In the genomic region with DNA sequence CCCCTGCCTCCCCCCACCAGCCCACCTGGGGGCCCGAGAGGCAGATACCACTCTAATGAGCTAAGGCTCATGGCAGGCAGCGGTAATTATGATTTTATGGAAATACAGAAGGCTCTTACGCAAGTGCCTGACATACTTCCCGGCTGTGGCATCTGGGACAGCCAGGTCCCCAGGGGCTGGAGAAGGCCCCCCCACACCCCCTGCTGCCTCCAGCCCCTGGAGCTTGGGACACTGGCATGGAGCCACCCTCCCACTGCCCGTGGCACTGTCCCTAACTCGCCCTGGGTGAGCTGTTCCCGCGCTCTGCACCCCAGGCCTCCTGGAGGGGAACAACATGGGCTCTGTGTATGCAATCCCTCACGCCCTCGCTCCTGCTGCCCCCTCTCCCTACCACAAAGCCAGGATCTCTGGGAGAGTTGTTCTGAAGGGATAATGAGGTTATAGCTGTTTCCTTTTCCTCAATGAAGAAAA, we compare ENCODE assay signal across 16 cellular contexts. TPM values are rescaled to one million over a fixed set of nuclear protein-coding genes. Genes with fewer than 3 reads are reported as not detected.
A peak's percentile ranks its signal among the peaks of the same experiment; 100 is the strongest.
DNase-seq lines count a peak whose midpoint lies in the region; ATAC-seq and TF ChIP-seq lines count a peak whose summit lies in the region.
"Had no signal": no experiment of that assay in that cellular context is flagged by ENCODE, and none has a peak within 500 bp of the region (broad histone marks: within the 10 kb centered on the region; RNA-seq: fewer than 3 reads in every experiment).

No MANE protein-coding gene starts in this region.

- POLR2A ChIA-PET in OCI-LY7 (lab: Charles Lee) (interaction anchor here (0.6 to 3.2 kb wide), 3 partner anchors 24 to 71 kb away, joined by 3 to 18 read pairs (median 4); no protein-coding TSS in a partner anchor), T-cell (lab: Charles Lee) (no interaction called here)

- H3K4me2 ChIP-seq in GM23248 (ENCODE audit: unreplicated experiment) = no peak overlapping the region
- peak overlapping the region; percentile 54 for H3K4me2 ChIP-seq in OCI-LY7 (ENCODE audit: low read length)

- H3F3A ChIP-seq in GM23248 (ENCODE audit: insufficient read depth) = 0 out of 2 replicates have a peak, but pooled peaks cover 5% of the 10 kb centered on the region

- CTCF ChIA-PET in OCI-LY7 (lab: Charles Lee; ENCODE audit: unreplicated experiment) (interaction anchor here (1.6 to 3.9 kb wide), 2 partner anchors 22 to 24 kb away, joined by 6 to 23 read pairs; no protein-coding TSS in a partner anchor), T-cell (lab: Charles Lee) (interaction anchor here (0.7 to 1.7 kb wide), 8 partner anchors 13 to 1594 kb away, joined by 3 to 9 read pairs (median 6); a partner anchor contains a TSS)

- peak overlapping the region; percentile 49; the same call in 1 of the 2 replicates for H3K9ac ChIP-seq in GM23248

- no peak for DNase-seq in GM23248
- no peak for DNase-seq in OCI-LY7 (ENCODE audit: low spot score)
- DNase-seq in glutamatergic neuron = peak; percentile 24
- DNase-seq in stimulated activated effector memory CD8-positive, alpha-beta T cell treated with anti-CD3 and anti-CD28 coated beads, Interleukin-12 subunit alpha, Interleukin-12 subunit beta, amount 100 ng/mL, for 72 hours (ENCODE audit: low spot score in 2 of 2) = no peak
- DNase-seq in NCI-H2029 (lab: John Stamatoyannopoulos, UW) = no peak
- no peak for DNase-seq in nephron progenitor cell
- DNase-seq in activated naive CD4-positive, alpha-beta T cell treated with Interleukin-2 at 50 U/mL for 16 hours = no peak
- DNase-seq in T-cell = no peak
- DNase-seq: activated CD4-positive, alpha-beta T cell treated with anti-CD3 and anti-CD28 coated beads, Interleukin-2, amount 50 U/mL, for 1 hour; activated naive CD8-positive, alpha-beta T cell treated with anti-CD3 and anti-CD28 coated beads, Interleukin-2, amount 10 ng/mL, durations not matched to agents 7 days and 5 days; activated T-cell treated with anti-CD3 and anti-CD28 coated beads, Interleukin-2, amount 50 U/mL, for 24 hours; effector memory CD4-positive, alpha-beta T cell; H9; left ventricle myocardium inferior; NCI-H1105 treated with DMSO at 0.1 percent for 48 hours had no signal

- in situ Hi-C loops in GM23248 (cut with MboI) = no loop called here

- BruUV-seq in OCI-LY7 (replicated peaks; lab: Mats Ljungman, UMichigan) = no TSS peak

- H3K27ac ChIP-seq in GM23248 (no peak overlapping the region), OCI-LY7 (ENCODE audit: low read depth, low read length, poor library complexity, severe bottlenecking) (no peak overlapping the region)
- H3K27ac ChIP-seq: C4-2B, left ventricle myocardium inferior had no signal

- H3K4me1 ChIP-seq in GM23248 (ENCODE audit: insufficient read depth) (peaks cover 13% of the 10 kb centered on the region), OCI-LY7 (ENCODE audit: insufficient read depth, low read length, poor library complexity, severe bottlenecking) (peaks cover 30% of the 10 kb centered on the region)

- H2AFZ ChIP-seq in GM23248 (no peak overlapping the region), OCI-LY7 (ENCODE audit: low read length) (no peak overlapping the region)

- H3K27ac Mint-ChIP-seq in glutamatergic neuron (ENCODE audit: unreplicated experiment) = no peak overlapping the region
- peak overlapping the region; percentile 89 for H3K27ac Mint-ChIP-seq in stimulated activated effector memory CD8-positive, alpha-beta T cell treated with anti-CD3 and anti-CD28 coated beads, Interleukin-12 subunit alpha, Interleukin-12 subunit beta, amount 100 ng/mL, for 72 hours
- no peak overlapping the region for H3K27ac Mint-ChIP-seq in nephron progenitor cell
- H3K27ac Mint-ChIP-seq in T-cell = no peak overlapping the region
- H3K27ac Mint-ChIP-seq: activated T-cell treated with anti-CD3 and anti-CD28 coated beads, Interleukin-2, amount 50 U/mL, for 24 hours; H9 had no signal

- no peaks in the 10 kb centered on the region for H3K36me3 ChIP-seq in GM23248 (ENCODE audit: low read depth)
- H3K36me3 ChIP-seq in OCI-LY7 (ENCODE audit: insufficient read depth, low read length) = no peaks in the 10 kb centered on the region
- H3K36me3 ChIP-seq: left ventricle myocardium inferior had no signal

- intact Hi-C loops in OCI-LY7 (cut with micrococcal nuclease; ENCODE audit: unreplicated experiment) = no loop called here

- 40 to 46% methylated on average over 10 of the region's 10 CpGs for WGBS in GM23248 (ENCODE audit: low coverage in 1 of 2, low lambda C conversion rate in 2 of 2, missing lambda C conversion rate in 2 of 2), 2 experiments

- no peaks in the 10 kb centered on the region for H3K36me3 Mint-ChIP-seq in glutamatergic neuron (ENCODE audit: unreplicated experiment)
- peaks cover 4% of the 10 kb centered on the region for H3K36me3 Mint-ChIP-seq in stimulated activated effector memory CD8-positive, alpha-beta T cell treated with anti-CD3 and anti-CD28 coated beads, Interleukin-12 subunit alpha, Interleukin-12 subunit beta, amount 100 ng/mL, for 72 hours
- H3K36me3 Mint-ChIP-seq in nephron progenitor cell (ENCODE audit: low read depth) = no peaks in the 10 kb centered on the region
- H3K36me3 Mint-ChIP-seq in T-cell = peaks cover under 1% of the 10 kb centered on the region
- H3K36me3 Mint-ChIP-seq: activated naive CD8-positive, alpha-beta T cell treated with anti-CD3 and anti-CD28 coated beads, Interleukin-2, amount 10 ng/mL, durations not matched to agents 7 days and 5 days had no signal

- H3K9me2 ChIP-seq in GM23248 (ENCODE audit: insufficient read depth) = no peaks in the 10 kb centered on the region
- no peaks in the 10 kb centered on the region for H3K9me2 ChIP-seq in OCI-LY7 (ENCODE audit: insufficient read depth, low read length)

- ATAC-seq in stimulated activated effector memory CD8-positive, alpha-beta T cell treated with anti-CD3 and anti-CD28 coated beads, Interleukin-12 subunit alpha, Interleukin-12 subunit beta, amount 100 ng/mL, for 72 hours = no peak
- ATAC-seq in T-cell (replicated peaks in 1 of 4) = no peak

- H3K9me3 Mint-ChIP-seq in glutamatergic neuron (ENCODE audit: unreplicated experiment) (peaks cover 7% of the 10 kb centered on the region), nephron progenitor cell (no peaks in the 10 kb centered on the region), T-cell (no peaks in the 10 kb centered on the region)
- H3K9me3 Mint-ChIP-seq in stimulated activated effector memory CD8-positive, alpha-beta T cell treated with anti-CD3 and anti-CD28 coated beads, Interleukin-12 subunit alpha, Interleukin-12 subunit beta, amount 100 ng/mL, for 72 hours = no peaks in the 10 kb centered on the region
- H3K9me3 Mint-ChIP-seq: activated naive CD8-positive, alpha-beta T cell treated with anti-CD3 and anti-CD28 coated beads, Interleukin-2, amount 10 ng/mL, durations not matched to agents 7 days and 5 days; activated T-cell treated with anti-CD3 and anti-CD28 coated beads, Interleukin-2, amount 50 U/mL, for 24 hours; H9 had no signal

- H3K9me3 ChIP-seq in GM23248 (ENCODE audit: low read depth) = no peaks in the 10 kb centered on the region
- no peaks in the 10 kb centered on the region for H3K9me3 ChIP-seq in OCI-LY7 (ENCODE audit: low read length)
- H3K9me3 ChIP-seq: left ventricle myocardium inferior had no signal

- H3K4me3 Mint-ChIP-seq in glutamatergic neuron (ENCODE audit: unreplicated experiment) = no peak overlapping the region
- H3K4me3 Mint-ChIP-seq in stimulated activated effector memory CD8-positive, alpha-beta T cell treated with anti-CD3 and anti-CD28 coated beads, Interleukin-12 subunit alpha, Interleukin-12 subunit beta, amount 100 ng/mL, for 72 hours = peak overlapping the region; percentile 45
- H3K4me3 Mint-ChIP-seq in nephron progenitor cell = no peak overlapping the region
- no peak overlapping the region for H3K4me3 Mint-ChIP-seq in T-cell
- H3K4me3 Mint-ChIP-seq: activated T-cell treated with anti-CD3 and anti-CD28 coated beads, Interleukin-2, amount 50 U/mL, for 24 hours had no signal

- peaks cover 9% of the 10 kb centered on the region for H3K27me3 Mint-ChIP-seq in glutamatergic neuron (ENCODE audit: unreplicated experiment)
- H3K27me3 Mint-ChIP-seq in nephron progenitor cell (ENCODE audit: low read depth, poor library complexity) = peaks cover 12% of the 10 kb centered on the region
- peaks cover 10 to 41% of the 10 kb centered on the region in 2 donors for H3K27me3 Mint-ChIP-seq in T-cell

- H3K79me2 ChIP-seq in GM23248 (ENCODE audit: insufficient read depth) = no peaks in the 10 kb centered on the region
- no peaks in the 10 kb centered on the region for H3K79me2 ChIP-seq in OCI-LY7 (ENCODE audit: insufficient read depth, low read depth, low read length)

- H3K4me1 Mint-ChIP-seq in glutamatergic neuron (ENCODE audit: low read depth, unreplicated experiment) (peaks cover 20% of the 10 kb centered on the region), nephron progenitor cell (peaks cover 63% of the 10 kb centered on the region), T-cell (peaks cover 16 to 22% (median 21%) of the 10 kb centered on the region in 3 donors)
- peaks cover 30% of the 10 kb centered on the region for H3K4me1 Mint-ChIP-seq in stimulated activated effector memory CD8-positive, alpha-beta T cell treated with anti-CD3 and anti-CD28 coated beads, Interleukin-12 subunit alpha, Interleukin-12 subunit beta, amount 100 ng/mL, for 72 hours

- H4K20me1 ChIP-seq in GM23248 (ENCODE audit: insufficient read depth) = no peaks in the 10 kb centered on the region
- no peaks in the 10 kb centered on the region for H4K20me1 ChIP-seq in OCI-LY7 (ENCODE audit: insufficient read depth, low read length)

- TF ChIP-seq CTCF in OCI-LY7 (conservative IDR thresholded peaks at IDR 0.05; ENCODE audit: low read length) (no peak), glutamatergic neuron (IDR thresholded peaks at IDR 0.05; ENCODE audit: partially characterized antibody, unreplicated experiment) (no peak), nephron progenitor cell (IDR thresholded peaks at IDR 0.05) (no peak)

- H3K4me3 ChIP-seq in GM23248 (no peak overlapping the region), OCI-LY7 (ENCODE audit: low read depth, low read length, poor library complexity, severe bottlenecking) (no peak overlapping the region)

- H3K27me3 ChIP-seq in GM23248 (replicated peaks; ENCODE audit: insufficient read depth) = peaks cover 4% of the 10 kb centered on the region; the same call in 1 of the 2 replicates

RNA-seq across cellular contexts. Expression of a gene that starts 5.4 kb away (rescaled TPM):
- total RNA-seq in GM23248 (2014; rRNA removed; shearing (Covaris generic)) = not detected in 2 replicates
- 0.05 TPM in 1 of 2 replicates, not detected in the other for polyA plus RNA-seq in GM23248 (2016; fragmentation: Nextera tagmentation; extraction: Ambion mirVana)
- 0.03 TPM in 1 of 2 replicates, not detected in the other for total RNA-seq in OCI-LY7 (2014; rRNA removed; shearing (Covaris generic))
- total RNA-seq in OCI-LY7 (2022) = not detected in 2 replicates
- 1.8 TPM for total RNA-seq in glutamatergic neuron (ENCODE audit: unreplicated experiment)
- under 1 TPM in 3 of 5 donors, not detected in 2; 0.12 to 0.15 (median 0.13) TPM for total RNA-seq in T-cell
- total RNA-seq: activated naive CD8-positive, alpha-beta T cell treated with anti-CD3 and anti-CD28 coated beads, Interleukin-2, amount 10 ng/mL, durations not matched to agents 7 days and 5 days had no signal

RNA-seq across cellular contexts. Expression of a gene that starts 31.0 kb away (rescaled TPM):
- total RNA-seq in GM23248 (2014; rRNA removed; shearing (Covaris generic)) = 1,500 and 1,636 TPM in 2 replicates
- 892 and 903 TPM in 2 replicates for polyA plus RNA-seq in GM23248 (2016; fragmentation: Nextera tagmentation; extraction: Ambion mirVana)
- total RNA-seq in OCI-LY7 (2014; rRNA removed; shearing (Covaris generic)) = 4,395 and 6,079 TPM in 2 replicates
- 3,132 and 3,168 TPM in 2 replicates for total RNA-seq in OCI-LY7 (2022)
- 877 TPM for total RNA-seq in glutamatergic neuron (ENCODE audit: unreplicated experiment)
- total RNA-seq in T-cell = 1,000 to 10,000 TPM; 2,988 to 3,293 (median 3,174) TPM

RNA-seq across cellular contexts. Expression of a gene that starts 33.7 kb away (rescaled TPM):
- total RNA-seq in GM23248 (2014; rRNA removed; shearing (Covaris generic)) = 6.6 and 8.1 TPM in 2 replicates
- polyA plus RNA-seq in GM23248 (2016; fragmentation: Nextera tagmentation; extraction: Ambion mirVana) = 6.0 and 7.1 TPM in 2 replicates
- 17.9 and 23.7 TPM in 2 replicates for total RNA-seq in OCI-LY7 (2014; rRNA removed; shearing (Covaris generic))
- total RNA-seq in OCI-LY7 (2022) (30.9 and 35.5 TPM in 2 replicates), glutamatergic neuron (ENCODE audit: unreplicated experiment) (77.1 TPM), T-cell (10 to 100 TPM; 10.8 to 23.2 (median 21.4) TPM)
